11 cellular contexts compared by ENCODE assay signal in genomic region chr12:64627781-64628180, GRCh38. TPM values are rescaled to one million over a fixed set of nuclear protein-coding genes. Genes with fewer than 3 reads are reported as not detected.
DNase-seq lines count a peak whose midpoint lies in the region; TF ChIP-seq lines count a peak whose summit lies in the region.
"Had no signal": no experiment of that assay in that cellular context is flagged by ENCODE, and none has a peak within 500 bp of the region (broad histone marks: within the 10 kb centered on the region; RNA-seq: fewer than 3 reads in every experiment).

No MANE protein-coding gene starts in this region.

- peak overlapping the region; percentile 39 for H3K27ac ChIP-seq in brain microvascular endothelial cell
- peak overlapping the region; percentile 84 to 95 (median 87) for H3K27ac ChIP-seq in transverse colon
- H3K27ac ChIP-seq in substantia nigra (ENCODE audit: low read depth, low read length, poor library complexity, severe bottlenecking): no peak overlapping the region

- peaks cover 49% of the 10 kb centered on the region for H3K36me3 Mint-ChIP-seq in activated T-cell treated with anti-CD3 and anti-CD28 coated beads, Interleukin-2, amount 50 U/mL, for 24 hours (ENCODE audit: low read depth)

- TF ChIP-seq POLR2A in transverse colon (IDR thresholded peaks at IDR 0.05): no peak

- no peak overlapping the region for H3K4me3 Mint-ChIP-seq in activated T-cell treated with anti-CD3 and anti-CD28 coated beads, Interleukin-2, amount 50 U/mL, for 24 hours

- H3K27me3 ChIP-seq in brain microvascular endothelial cell (replicated peaks): no peaks in the 10 kb centered on the region
- no peaks in the 10 kb centered on the region for H3K27me3 ChIP-seq in transverse colon
- H3K27me3 ChIP-seq: BE2C had no signal

- no peaks in the 10 kb centered on the region for H3K9me3 Mint-ChIP-seq in activated T-cell treated with anti-CD3 and anti-CD28 coated beads, Interleukin-2, amount 50 U/mL, for 24 hours

- H3K4me1 ChIP-seq in transverse colon: peaks cover 32 to 64% (median 45%) of the 10 kb centered on the region in 4 donors
- H3K4me1 ChIP-seq: BE2C had no signal

- H3K4me1 Mint-ChIP-seq in activated T-cell treated with anti-CD3 and anti-CD28 coated beads, Interleukin-2, amount 50 U/mL, for 24 hours (ENCODE audit: low read depth): peaks cover 82% of the 10 kb centered on the region

- H3K27ac Mint-ChIP-seq in activated T-cell treated with anti-CD3 and anti-CD28 coated beads, Interleukin-2, amount 50 U/mL, for 24 hours: peak overlapping the region; percentile 69

- intact Hi-C loops in transverse colon (cut with DNase I; ENCODE audit: low total_unique reads): no loop called here

- H3K36me3 ChIP-seq in brain microvascular endothelial cell (replicated peaks): no peaks in the 10 kb centered on the region
- no peaks in the 10 kb centered on the region for H3K36me3 ChIP-seq in transverse colon
- H3K36me3 ChIP-seq: BE2C had no signal

- no peaks in the 10 kb centered on the region for H3K9me3 ChIP-seq in transverse colon
- H3K9me3 ChIP-seq: BE2C had no signal

- no peaks in the 10 kb centered on the region for H3K27me3 Mint-ChIP-seq in activated T-cell treated with anti-CD3 and anti-CD28 coated beads, Interleukin-2, amount 50 U/mL, for 24 hours

- no peak overlapping the region for H3K4me3 ChIP-seq in brain microvascular endothelial cell (ENCODE audit: low read depth, low read length)
- H3K4me3 ChIP-seq in transverse colon: no peak overlapping the region

- TF ChIP-seq CTCF in brain microvascular endothelial cell (IDR thresholded peaks at IDR 0.05; ENCODE audit: low read depth, low read length, missing control alignments): no peak
- no peak for TF ChIP-seq CTCF in transverse colon (IDR thresholded peaks at IDR 0.05)

- TF ChIP-seq EP300 in transverse colon (IDR thresholded peaks at IDR 0.05; ENCODE audit: low read depth): no peak

- in situ Hi-C loops in brain microvascular endothelial cell (cut with HindIII; ENCODE audit: low pct_ligation_motif_present, low sequenced_read_pairs): no loop called here
- in situ Hi-C loops in transverse colon (cut with MboI; ENCODE audit: low pct_ligation_motif_present in 1 of 4, low pct_unique_long_range_greater_than_20kb in 1 of 4, low sequenced_read_pairs in 3 of 4): loop anchor here in 1 of 4 donors (10.0 kb wide), 1 partner anchor 47 kb away; no protein-coding TSS in a partner anchor

- no peak for DNase-seq in activated T-cell treated with anti-CD3 and anti-CD28 coated beads, Interleukin-2, amount 50 U/mL, for 24 hours
- DNase-seq in activated T-cell treated with anti-CD3 and anti-CD28 coated beads for 4 hours: no peak
- DNase-seq in brain microvascular endothelial cell: no peak
- peak; percentile 87 for DNase-seq in iris pigment epithelial cell (ENCODE audit: low read depth)
- DNase-seq in transverse colon: no peak
- no peak for DNase-seq in RKO (ENCODE audit: low spot score)
- no peak for DNase-seq in substantia nigra (lab: John Stamatoyannopoulos, UW)
- no peak for DNase-seq in activated naive CD4-positive, alpha-beta T cell treated with anti-CD3 and anti-CD28 coated beads, Interleukin-2, amount 50 U/mL, for 16 hours
- DNase-seq: activated naive CD4-positive, alpha-beta T cell treated with Interleukin-2 at 50 U/mL for 16 hours; BE2C; NCI-H510A had no signal

RNA-seq across cellular contexts. Expression of gene RASSF3, which starts 17.5 kb away (rescaled TPM):
- 10 to 100 TPM; 41.6 to 83.2 (median 62.5) TPM for total RNA-seq in transverse colon
